Comparison of ENCODE assay signal across 1 cellular context in genomic region chr2:159798376-159798724, GRCh38.
TF ChIP-seq lines count a peak whose summit lies in the region.

No MANE protein-coding gene starts in this region.

TF ChIP-seq in GM12878, 131 proteins besides CTCF, POLR2A, EP300 and RAD21 (continued from another document):
- TF ChIP-seq HDAC2 (IDR thresholded peaks at IDR 0.05) (no peak), STAT1 (conservative IDR thresholded peaks at IDR 0.05) (no peak), NR2C1 (IDR thresholded peaks at IDR 0.05) (no peak), KAT2A (conservative IDR thresholded peaks at IDR 0.05; ENCODE audit: control insufficient read depth, low read depth, low read length) (no peak), E2F4 (IDR thresholded peaks at IDR 0.05; ENCODE audit: low read depth, low read length) (no peak)
